ENCODE assay signal across 14 cellular contexts in genomic region chr9:92506184-92506857, GRCh38. TPM values are rescaled to one million over a fixed set of nuclear protein-coding genes. Genes with fewer than 3 reads are reported as not detected.
A peak's percentile ranks its signal among the peaks of the same experiment; 100 is the strongest.
DNase-seq lines count a peak whose midpoint lies in the region; ATAC-seq, FAIRE-seq and TF ChIP-seq lines count a peak whose summit lies in the region.
"Had no signal": no experiment of that assay in that cellular context is flagged by ENCODE, and none has a peak within 500 bp of the region (broad histone marks: within the 10 kb centered on the region; RNA-seq: fewer than 3 reads in every experiment).

No MANE protein-coding gene starts in this region.

- H3K9ac ChIP-seq in K562 (ENCODE audit: insufficient read depth in 1 of 2, low read depth in 2 of 2, low read length in 2 of 2) = no peak overlapping the region
- H3K9ac ChIP-seq: KMS-11 had no signal

- H3K27me3 ChIP-seq in K562 (ENCODE audit: control insufficient read depth in 2 of 2, insufficient read depth in 2 of 2, low read length in 2 of 2) (no peaks in the 10 kb centered on the region), right atrium auricular region (no peaks in the 10 kb centered on the region), stomach (no peaks in the 10 kb centered on the region)

- H3K27ac ChIP-seq in K562 (ENCODE audit: extremely low read depth, low read depth, low read length) (no peak overlapping the region), right atrium auricular region (peak overlapping the region; percentile 46 to 61), stomach (peak overlapping the region in 4 of 5 donors; percentile 34 to 78 (median 61))
- H3K27ac ChIP-seq: KMS-11 had no signal

- TF ChIP-seq CTCF in K562 (IDR thresholded peaks at IDR 0.05 in 2 of 3, conservative IDR thresholded peaks at IDR 0.05 in 1 of 3; ENCODE audit: insufficient read depth in 2 of 3, low read depth in 1 of 3, low read length in 3 of 3) (no peak), right atrium auricular region (IDR thresholded peaks at IDR 0.05) (no peak), stomach (IDR thresholded peaks at IDR 0.05) (no peak), GM10266 (IDR thresholded peaks at IDR 0.05; ENCODE audit: control insufficient read depth, insufficient read depth, low read depth, missing control alignments) (no peak)

- H3K9me3 ChIP-seq in K562 (replicated peaks; ENCODE audit: control insufficient read depth, insufficient read depth, low read depth, low read length) (no peaks in the 10 kb centered on the region), right atrium auricular region (no peaks in the 10 kb centered on the region), stomach (no peaks in the 10 kb centered on the region)

- TF ChIP-seq EP300 in K562 (IDR thresholded peaks at IDR 0.05; ENCODE audit: low read length) = no peak
- TF ChIP-seq EP300 in stomach (IDR thresholded peaks at IDR 0.05) = peak; percentile 10

- H3K36me3 ChIP-seq in K562 (ENCODE audit: control insufficient read depth, insufficient read depth, low read length) (no peaks in the 10 kb centered on the region), right atrium auricular region (no peaks in the 10 kb centered on the region), stomach (no peaks in the 10 kb centered on the region)

- in situ Hi-C loops in K562 (cut with MboI) = no loop called here

- WGBS in K562 (ENCODE audit: insufficient coverage, low coverage, missing lambda C conversion rate) = 68% methylated on average over 3 of the region's 3 CpGs
- 47 to 81% (median 76%) methylated on average over 3 of the region's 3 CpGs for WGBS in stomach, 5 donors

- DNase-seq in GOT3 (lab: John Stamatoyannopoulos, UW) (peak; percentile 36), K562 (ENCODE audit: extremely low read depth in 1 of 4, low spot score in 3 of 4) (no peak), right atrium auricular region (ENCODE audit: low spot score) (peak; percentile 71), stomach (no peak), NCI-H524 treated with DMSO at 0.1 percent for 48 hours (lab: John Stamatoyannopoulos, UW) (no peak), left colon (no peak), GM10266 (ENCODE audit: extremely low spot score) (no peak)
- DNase-seq: activated CD8-positive, alpha-beta memory T cell treated with anti-CD3 and anti-CD28 coated beads, Interleukin-2, amount 50 U/mL, for 48 hours; RPMI8226 had no signal

- H3K9me1 ChIP-seq in K562 (ENCODE audit: control insufficient read depth, insufficient read depth, low read length) = no peaks in the 10 kb centered on the region

- no peak overlapping the region for H3K4me2 ChIP-seq in K562 (ENCODE audit: insufficient read depth, low read length)
- H3K4me2 ChIP-seq: KMS-11 had no signal

- intact Hi-C loops in K562 (cut with micrococcal nuclease) = no loop called here
- intact Hi-C loops in stomach (cut with DNase I; ENCODE audit: low total_unique reads) = no loop called here
- intact Hi-C loops in left colon (cut with DNase I, micrococcal nuclease) = no loop called here

- H3K79me2 ChIP-seq in K562 (ENCODE audit: control insufficient read depth, insufficient read depth, low read length) = no peaks in the 10 kb centered on the region

- no TSS peak for BruUV-seq in K562 (replicated peaks; lab: Mats Ljungman, UMichigan)

- H4K20me1 ChIP-seq in K562 (replicated peaks; ENCODE audit: control insufficient read depth, insufficient read depth, low read length) = no peaks in the 10 kb centered on the region

- POLR2A ChIA-PET in K562 (lab: Yijun Ruan, JAX) = interaction anchor here (1.2 kb wide), 1 partner anchor 12 kb away, joined by 4 read pairs; no protein-coding TSS in a partner anchor

- H2AFZ ChIP-seq in K562 (ENCODE audit: low read depth, low read length) = no peak overlapping the region

- no peak for TF ChIP-seq RAD21 in K562 (CRISPR knock-in tag; conservative IDR thresholded peaks at IDR 0.05 in 1 of 2, IDR thresholded peaks at IDR 0.05 in 1 of 2)

- TF ChIP-seq POLR2A in K562 (conservative IDR thresholded peaks at IDR 0.05) (no peak), stomach (IDR thresholded peaks at IDR 0.05) (no peak)

- no peak for FAIRE-seq in K562 (lab: Jason Lieb, UNC)
- FAIRE-seq: frontal cortex, G401.6 had no signal

- ATAC-seq in K562 = no peak
- no peak for ATAC-seq in GM18858 (IDR thresholded peaks at IDR 0.05; ENCODE audit: unreplicated experiment)
- no peak for ATAC-seq in left colon

- CTCF ChIA-PET in K562 (lab: Yijun Ruan, JAX; ENCODE audit: low intra/inter-chr PET ratio) = interaction anchor here (0.9 to 1.4 kb wide), 2 partner anchors 128 to 129 kb away, joined by 6 read pairs; no protein-coding TSS in a partner anchor

- H3K4me3 ChIP-seq in K562 = no peak overlapping the region
- H3K4me3 ChIP-seq in right atrium auricular region = no peak overlapping the region
- no peak overlapping the region for H3K4me3 ChIP-seq in stomach

- peaks cover 8 to 19% of the 10 kb centered on the region in 2 experiments for H3K4me1 ChIP-seq in K562 (replicated peaks in 1 of 2; ENCODE audit: control insufficient read depth in 2 of 2, insufficient read depth in 2 of 2, low read length in 2 of 2)
- H3K4me1 ChIP-seq in right atrium auricular region = peaks cover 0 to 33% of the 10 kb centered on the region in 2 donors
- peaks cover 4 to 55% (median 33%) of the 10 kb centered on the region in 4 donors for H3K4me1 ChIP-seq in stomach

RNA-seq across cellular contexts. Expression of gene ASPN, which starts 24.0 kb away (rescaled TPM):
- not detected in 2 replicates for total RNA-seq in K562 (2011; cell fraction: chromatin; rRNA removed; ENCODE audit: low replicate concordance)
- not detected in 2 replicates for total RNA-seq in K562 (2011; cell fraction: nucleolus; rRNA removed)
- not detected in 2 replicates for total RNA-seq in K562 (2011; cell fraction: nucleoplasm; rRNA removed)
- not detected in 2 replicates for total RNA-seq in K562 (2014; rRNA removed)
- not detected in 2 replicates for total RNA-seq in K562 (2014; rRNA removed; fragmentation: Illumina TruSeq; extraction: Trizol)
- not detected in 2 replicates for total RNA-seq in K562 (2015; rRNA removed; fragmentation: Illumina TruSeq; extraction: Trizol)
- total RNA-seq in K562 (2021) = not detected in 2 replicates
- not detected in 2 replicates for polyA plus RNA-seq in K562 (2011; rRNA removed)
- not detected in 2 replicates for polyA plus RNA-seq in K562 (2011; cell fraction: cytosol; rRNA removed)
- polyA plus RNA-seq in K562 (2011; cell fraction: nucleus; rRNA removed) = not detected in 2 replicates
- polyA plus RNA-seq in K562 (2012) = 0.03 TPM in 1 of 2 replicates, not detected in the other
- polyA plus RNA-seq in K562 (2014; fragmentation: Illumina TruSeq; extraction: Trizol) = not detected in 2 replicates
- polyA plus RNA-seq in K562 (2014; fragmentation: Nextera tagmentation; extraction: Ambion mirVana) = under 1 TPM; 0.03 to 0.07 TPM
- polyA plus RNA-seq in K562 (2014; rRNA removed) = not detected in 2 replicates
- not detected in 2 replicates for polyA minus RNA-seq in K562 (2011; rRNA and poly(A)+ RNA removed)
- polyA minus RNA-seq in K562 (2011; cell fraction: cytosol; rRNA and poly(A)+ RNA removed) = not detected in 2 replicates
- polyA minus RNA-seq in K562 (2011; cell fraction: nucleus; rRNA and poly(A)+ RNA removed) = not detected in 2 replicates
- total RNA-seq in right atrium auricular region = 10 to 100 TPM in 1 of 2 donors, 1 to 10 TPM in 1; 3.9 to 29.0 TPM
- 100 to 1,000 TPM in 1 of 5 donors, 10 to 100 TPM in 1, 1 to 10 TPM in 2, under 1 TPM in 1; 0.29 to 179 (median 9.9) TPM for total RNA-seq in stomach
- polyA plus RNA-seq in stomach = 1 to 10 TPM; 1.2 to 8.7 (median 2.0) TPM
- total RNA-seq in left colon = 1 to 10 TPM in 1 of 2 donors, under 1 TPM in 1; 0.46 to 4.0 TPM
- total RNA-seq: progenitor cell of endocrine pancreas had no signal

RNA-seq across cellular contexts. Expression of gene ECM2, which starts 29.5 kb away (rescaled TPM):
- not detected in 2 replicates for total RNA-seq in K562 (2011; cell fraction: chromatin; rRNA removed; ENCODE audit: low replicate concordance)
- total RNA-seq in K562 (2011; cell fraction: nucleolus; rRNA removed) = not detected in 2 replicates
- total RNA-seq in K562 (2011; cell fraction: nucleoplasm; rRNA removed) = not detected in 2 replicates
- not detected in 2 replicates for total RNA-seq in K562 (2014; rRNA removed)
- total RNA-seq in K562 (2014; rRNA removed; fragmentation: Illumina TruSeq; extraction: Trizol) = not detected in 2 replicates
- total RNA-seq in K562 (2015; rRNA removed; fragmentation: Illumina TruSeq; extraction: Trizol) = not detected in 2 replicates
- not detected in 2 replicates for total RNA-seq in K562 (2021)
- not detected in 2 replicates for polyA plus RNA-seq in K562 (2011; rRNA removed)
- polyA plus RNA-seq in K562 (2011; cell fraction: cytosol; rRNA removed) = not detected in 2 replicates
- polyA plus RNA-seq in K562 (2011; cell fraction: nucleus; rRNA removed) = not detected in 2 replicates
- polyA plus RNA-seq in K562 (2012) = 0.04 and 0.06 TPM in 2 replicates
- polyA plus RNA-seq in K562 (2014; fragmentation: Illumina TruSeq; extraction: Trizol) = not detected in 2 replicates
- polyA plus RNA-seq in K562 (2014; fragmentation: Nextera tagmentation; extraction: Ambion mirVana) = under 1 TPM; 0.03 to 0.07 TPM
- not detected in 2 replicates for polyA plus RNA-seq in K562 (2014; rRNA removed)
- polyA minus RNA-seq in K562 (2011; rRNA and poly(A)+ RNA removed) = not detected in 2 replicates
- polyA minus RNA-seq in K562 (2011; cell fraction: cytosol; rRNA and poly(A)+ RNA removed) = not detected in 2 replicates
- not detected in 2 replicates for polyA minus RNA-seq in K562 (2011; cell fraction: nucleus; rRNA and poly(A)+ RNA removed)
- 10 to 100 TPM in 1 of 2 donors, 1 to 10 TPM in 1; 7.3 to 18.5 TPM for total RNA-seq in right atrium auricular region
- total RNA-seq in stomach = 10 to 100 TPM in 1 of 5 donors, 1 to 10 TPM in 1, under 1 TPM in 1, not detected in 2; 0.14 to 22.6 (median 1.2) TPM
- 1 to 10 TPM in 1 of 3 donors, under 1 TPM in 2; 0.37 to 1.2 (median 0.90) TPM for polyA plus RNA-seq in stomach
- total RNA-seq in left colon = 1 to 10 TPM; 1.1 to 2.9 TPM

Comparison
In these comparisons a context has a peak if more than half of its experiments do, and no peak if none do; other contexts are left out.
1. DNase-seq: peak in GOT3 (single experiment) and right atrium auricular region (single experiment); none in K562 (0 of 4), stomach (single experiment), NCI-H524 treated with DMSO at 0.1 percent for 48 hours (single experiment), left colon (0 of 2) and GM10266 (single experiment).